1 cellular context compared by ENCODE assay signal in genomic region chr16:31125844-31126243, GRCh38.
TF ChIP-seq lines count a peak whose summit lies in the region.

No MANE protein-coding gene starts in this region.

TF ChIP-seq in IMR-90, 13 proteins besides CTCF, POLR2A, EP300 and RAD21:
- TF ChIP-seq BHLHE40 (IDR thresholded peaks at IDR 0.05; ENCODE audit: low read depth, low read length) (no peak), MAZ (IDR thresholded peaks at IDR 0.05; ENCODE audit: borderline replicate concordance, low read depth, low read length) (no peak)
